ENCODE assay signal across 22 cellular contexts in the genomic region with DNA sequence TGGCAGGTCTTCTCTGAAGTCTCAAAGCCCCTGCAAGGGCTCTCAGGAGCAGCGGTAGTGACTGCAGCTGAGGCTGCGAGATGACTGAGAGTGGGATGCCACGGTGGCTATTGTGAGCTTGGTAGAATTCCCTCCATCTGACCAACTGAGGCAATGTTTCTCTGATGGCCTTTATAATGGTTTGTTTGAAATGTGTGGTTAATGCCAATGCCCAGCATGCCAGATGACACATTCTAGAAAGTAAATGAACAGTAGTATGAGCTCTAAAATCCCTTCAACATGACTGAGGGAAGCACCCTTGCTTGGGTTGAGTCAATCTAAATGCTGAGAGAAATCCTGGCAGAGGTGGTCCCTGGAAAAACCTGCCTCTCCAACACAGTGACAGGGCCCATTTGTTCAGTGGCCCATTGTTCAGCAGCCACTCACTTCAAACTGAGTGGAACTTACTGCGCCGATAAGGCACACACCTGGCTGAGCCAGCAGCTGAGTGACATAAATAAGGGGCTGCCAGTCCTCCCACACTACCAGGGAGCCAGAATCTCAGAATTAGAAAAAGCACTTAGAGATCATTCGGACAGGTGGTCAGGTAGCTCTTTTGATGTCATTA. TPM values are rescaled to one million over a fixed set of nuclear protein-coding genes. Genes with fewer than 3 reads are reported as not detected.
"Had no signal": no experiment of that assay in that cellular context is flagged by ENCODE, and none has a peak within 500 bp of the region (broad histone marks: within the 10 kb centered on the region; RNA-seq: fewer than 3 reads in every experiment).

No MANE protein-coding gene starts in this region.

- H3K36me3 Mint-ChIP-seq: activated naive CD4-positive, alpha-beta T cell treated with anti-CD3 and anti-CD28 coated beads, Interleukin-2, amount 10 ng/mL, durations not matched to agents 7 days and 5 days had no signal

- H3K9me3 Mint-ChIP-seq: activated CD4-positive, alpha-beta T cell treated with anti-CD3 and anti-CD28 coated beads, Interleukin-2, amount 10 ng/mL, durations not matched to agents 7 days and 5 days; activated naive CD4-positive, alpha-beta T cell treated with anti-CD3 and anti-CD28 coated beads, Interleukin-2, amount 10 ng/mL, durations not matched to agents 7 days and 5 days; activated T-cell treated with anti-CD3 and anti-CD28 coated beads, Interleukin-2, amount 50 U/mL, for 24 hours; neural crest cell had no signal

- H3K4me3 ChIP-seq: breast epithelium, tibial artery, uterus had no signal

- H3K36me3 ChIP-seq: breast epithelium, tibial artery, uterus had no signal

- H3K27ac Mint-ChIP-seq: activated CD4-positive, alpha-beta T cell treated with anti-CD3 and anti-CD28 coated beads, Interleukin-2, amount 10 ng/mL, durations not matched to agents 7 days and 5 days; activated CD8-positive, alpha-beta T cell treated with anti-CD3 and anti-CD28 coated beads, Interleukin-2, amount 10 ng/mL, durations not matched to agents 7 days and 5 days; activated naive CD4-positive, alpha-beta T cell treated with anti-CD3 and anti-CD28 coated beads, Interleukin-2, amount 10 ng/mL, durations not matched to agents 7 days and 5 days; activated T-cell treated with anti-CD3 and anti-CD28 coated beads, Interleukin-2, amount 50 U/mL, for 24 hours had no signal

- H3K27me3 ChIP-seq: breast epithelium, tibial artery, uterus had no signal

- H3K4me1 Mint-ChIP-seq: activated CD4-positive, alpha-beta T cell treated with anti-CD3 and anti-CD28 coated beads, Interleukin-2, amount 10 ng/mL, durations not matched to agents 7 days and 5 days; activated naive CD4-positive, alpha-beta T cell treated with anti-CD3 and anti-CD28 coated beads, Interleukin-2, amount 10 ng/mL, durations not matched to agents 7 days and 5 days had no signal

- H3K4me3 Mint-ChIP-seq: activated CD4-positive, alpha-beta T cell treated with anti-CD3 and anti-CD28 coated beads, Interleukin-2, amount 10 ng/mL, durations not matched to agents 7 days and 5 days; activated CD8-positive, alpha-beta T cell treated with anti-CD3 and anti-CD28 coated beads, Interleukin-2, amount 10 ng/mL, durations not matched to agents 7 days and 5 days; activated naive CD4-positive, alpha-beta T cell treated with anti-CD3 and anti-CD28 coated beads, Interleukin-2, amount 10 ng/mL, durations not matched to agents 7 days and 5 days; activated T-cell treated with anti-CD3 and anti-CD28 coated beads, Interleukin-2, amount 50 U/mL, for 24 hours; neural crest cell had no signal

- DNase-seq: activated CD4-positive, alpha-beta T cell treated with anti-CD3 and anti-CD28 coated beads, Interleukin-2, amount 10 ng/mL, durations not matched to agents 7 days and 5 days; activated CD8-positive, alpha-beta T cell treated with anti-CD3 and anti-CD28 coated beads, Interleukin-2, amount 10 ng/mL, durations not matched to agents 7 days and 5 days; activated effector memory CD4-positive, alpha-beta T cell treated with Interleukin-2 at 50 U/mL for 16 hours; activated naive CD4-positive, alpha-beta T cell treated with anti-CD3 and anti-CD28 coated beads, Interleukin-2, amount 10 ng/mL, durations not matched to agents 7 days and 5 days; activated T-cell treated with anti-CD3 and anti-CD28 coated beads, Interleukin-2, amount 50 U/mL, for 24 hours; aorta; cortex of kidney; erythroblast; foreskin melanocyte; hypothalamus; islet precursor cell; midbrain; stimulated activated CD4-positive, alpha-beta T cell treated with anti-CD3 and anti-CD28 coated beads, Interleukin-12 subunit alpha, Interleukin-12 subunit beta, amount 100 ng/mL, for 4 hours; stimulated activated CD4-positive, alpha-beta T cell treated with anti-CD3 and anti-CD28 coated beads, Interleukin-1b, Interleukin-23, amount 100 ng/mL, for 48 hours; stimulated activated CD8-positive, alpha-beta memory T cell treated with anti-CD3 and anti-CD28 coated beads, Interleukin-4, amount 100 ng/mL, for 48 hours; stimulated activated naive CD4-positive, alpha-beta T cell; T1000; tibial artery; uterus had no signal

- H3K27ac ChIP-seq: breast epithelium, tibial artery, uterus had no signal

- H3K4me1 ChIP-seq: breast epithelium, tibial artery had no signal

- H3K9me3 ChIP-seq: breast epithelium, tibial artery, uterus had no signal

RNA-seq across cellular contexts. Expression of a gene that starts 31.7 kb away (rescaled TPM):
- total RNA-seq: activated CD4-positive, alpha-beta T cell treated with anti-CD3 and anti-CD28 coated beads, Interleukin-2, amount 10 ng/mL, durations not matched to agents 7 days and 5 days; activated CD8-positive, alpha-beta T cell treated with anti-CD3 and anti-CD28 coated beads, Interleukin-2, amount 10 ng/mL, durations not matched to agents 7 days and 5 days; lung microvascular endothelial cell had no signal
- polyA plus RNA-seq: aorta had no signal

RNA-seq across cellular contexts. Expression of a gene that starts 57.3 kb away (rescaled TPM):
- total RNA-seq: activated CD4-positive, alpha-beta T cell treated with anti-CD3 and anti-CD28 coated beads, Interleukin-2, amount 10 ng/mL, durations not matched to agents 7 days and 5 days; activated CD8-positive, alpha-beta T cell treated with anti-CD3 and anti-CD28 coated beads, Interleukin-2, amount 10 ng/mL, durations not matched to agents 7 days and 5 days had no signal
